In the genomic region with DNA sequence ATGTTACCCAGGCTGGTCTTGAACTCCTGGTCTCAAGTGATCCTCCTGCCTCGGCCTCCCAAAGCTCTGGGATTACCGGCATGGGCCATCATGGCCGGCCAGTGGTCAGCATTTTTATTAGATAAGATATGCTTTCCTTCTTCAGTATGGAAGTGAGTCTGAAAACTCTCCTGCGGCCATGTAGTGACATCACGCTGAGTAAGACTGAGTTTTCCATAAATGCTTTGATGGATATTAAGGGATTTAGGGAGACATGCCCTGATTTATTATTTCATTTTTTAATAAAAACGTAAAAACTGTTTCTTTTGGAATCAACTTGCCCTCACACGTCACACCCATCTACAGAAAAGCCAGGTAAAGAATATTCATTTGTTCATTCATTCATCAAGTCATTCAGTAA, we compare ENCODE assay signal across 29 cellular contexts.
"Had no signal": no experiment of that assay in that cellular context is flagged by ENCODE, and none has a peak within 500 bp of the region (broad histone marks: within the 10 kb centered on the region; RNA-seq: fewer than 3 reads in every experiment).

No MANE protein-coding gene starts in this region.

- H3K27me3 Mint-ChIP-seq: dendritic cell treated with granulocyte-macrophage colony-stimulating factor and Interleukin-4, amounts not matched to agents 40 ng/mL and 50 ng/mL, for 4 days; effector memory CD8-positive, alpha-beta T cell had no signal

- FAIRE-seq: colon, endometrium, endothelial cell of umbilical vein, frontal cortex had no signal

- H3K27ac ChIP-seq: colonic mucosa, coronary artery, dorsolateral prefrontal cortex, epithelial cell of prostate, esophagus muscularis mucosa, esophagus squamous epithelium, foreskin keratinocyte, gastrocnemius medialis, gastroesophageal sphincter, heart left ventricle, heart right ventricle had no signal

- H3K4me1 ChIP-seq: colonic mucosa, esophagus muscularis mucosa, esophagus squamous epithelium, foreskin keratinocyte, gastrocnemius medialis, gastroesophageal sphincter, heart left ventricle, heart right ventricle had no signal

- H3K4me3 Mint-ChIP-seq: dendritic cell treated with granulocyte-macrophage colony-stimulating factor and Interleukin-4, amounts not matched to agents 40 ng/mL and 50 ng/mL, for 4 days; effector memory CD8-positive, alpha-beta T cell; endodermal cell had no signal

- H3K27ac Mint-ChIP-seq: dendritic cell treated with granulocyte-macrophage colony-stimulating factor and Interleukin-4, amounts not matched to agents 40 ng/mL and 50 ng/mL, for 4 days; effector memory CD8-positive, alpha-beta T cell; endodermal cell had no signal

- H3K4me3 ChIP-seq: colonic mucosa, coronary artery, dorsolateral prefrontal cortex, esophagus muscularis mucosa, esophagus squamous epithelium, gastrocnemius medialis, gastroesophageal sphincter, heart left ventricle, heart right ventricle had no signal

- H3K27me3 ChIP-seq: colonic mucosa, dorsolateral prefrontal cortex, esophagus muscularis mucosa, esophagus squamous epithelium, foreskin keratinocyte, gastrocnemius medialis, gastroesophageal sphincter, heart left ventricle, heart right ventricle had no signal

- DNase-seq: colonic mucosa; cortex of kidney; dermis blood vessel endothelial cell; dorsolateral prefrontal cortex; effector CD4-positive, alpha-beta T cell; effector CD8-positive, alpha-beta T cell; effector memory CD4-positive, alpha-beta T cell; effector memory CD8-positive, alpha-beta T cell; endodermal cell; erythroblast; esophagus squamous epithelium; foreskin fibroblast; foreskin keratinocyte; foreskin melanocyte; gastrocnemius medialis; glutamatergic neuron; head of caudate nucleus; heart left ventricle; heart right ventricle had no signal

- H3K36me3 ChIP-seq: colonic mucosa, esophagus squamous epithelium, gastrocnemius medialis, gastroesophageal sphincter had no signal

- H3K9me3 ChIP-seq: colonic mucosa, esophagus muscularis mucosa, esophagus squamous epithelium, gastrocnemius medialis, gastroesophageal sphincter, heart left ventricle, heart right ventricle had no signal

- H3K9me3 Mint-ChIP-seq: dendritic cell treated with granulocyte-macrophage colony-stimulating factor and Interleukin-4, amounts not matched to agents 40 ng/mL and 50 ng/mL, for 4 days; endodermal cell had no signal

- ATAC-seq: effector memory CD8-positive, alpha-beta T cell; esophagus mucosa; foreskin keratinocyte; gastrocnemius medialis; gastroesophageal sphincter; heart left ventricle; heart right ventricle had no signal
